11 cellular contexts compared by ENCODE assay signal in genomic region chr7:516216-516605, GRCh38. TPM values are rescaled to one million over a fixed set of nuclear protein-coding genes. Genes with fewer than 3 reads are reported as not detected.
DNase-seq lines count a peak whose midpoint lies in the region; ATAC-seq, FAIRE-seq and TF ChIP-seq lines count a peak whose summit lies in the region.
"Had no signal": no experiment of that assay in that cellular context is flagged by ENCODE, and none has a peak within 500 bp of the region (broad histone marks: within the 10 kb centered on the region; RNA-seq: fewer than 3 reads in every experiment).

No MANE protein-coding gene starts in this region.

- peaks cover 9% of the 10 kb centered on the region for H3K36me3 ChIP-seq in left ventricle myocardium inferior
- H3K36me3 ChIP-seq in duodenal mucosa (ENCODE audit: control insufficient read depth in 1 of 2, insufficient read depth in 2 of 2, low read length in 2 of 2): no peaks in the 10 kb centered on the region
- no peaks in the 10 kb centered on the region for H3K36me3 ChIP-seq in naive thymus-derived CD4-positive, alpha-beta T cell (ENCODE audit: control insufficient read depth in 2 of 3, insufficient read depth in 3 of 3, low read length in 3 of 3)
- no peaks in the 10 kb centered on the region for H3K36me3 ChIP-seq in uterus

- no peak for DNase-seq in left ventricle myocardium inferior
- no peak for DNase-seq in left cardiac atrium
- no peak for DNase-seq in naive thymus-derived CD4-positive, alpha-beta T cell
- DNase-seq in uterus: no peak
- DNase-seq in GM12891 (ENCODE audit: insufficient read length, low spot score): no peak
- DNase-seq in NCI-H748 treated with DMSO at 0.1 percent for 48 hours (lab: John Stamatoyannopoulos, UW): no peak
- DNase-seq in NCI-H128 (lab: John Stamatoyannopoulos, UW; ENCODE audit: unreplicated experiment): no peak
- DNase-seq: activated CD4-positive, alpha-beta T cell treated with anti-CD3 and anti-CD28 coated beads, Interleukin-2, amount 50 U/mL, for 1 hour; PC-3; stimulated activated CD4-positive, alpha-beta T cell treated with anti-CD3 and anti-CD28 coated beads, Interleukin-15, amount 100 ng/mL, for 24 hours had no signal

- peak in 1 of 2 donors; percentile 24 for TF ChIP-seq POLR2A in uterus (IDR thresholded peaks at IDR 0.05)
- no peak for TF ChIP-seq POLR2A in GM12891 (IDR thresholded peaks at IDR 0.05; ENCODE audit: low read depth, low read length)

- H3K4me1 ChIP-seq in left ventricle myocardium inferior (peaks cover 77% of the 10 kb centered on the region), duodenal mucosa (ENCODE audit: control insufficient read depth in 1 of 2, insufficient read depth in 2 of 2, low read length in 2 of 2) (peaks cover 30 to 39% of the 10 kb centered on the region in 2 donors), uterus (peaks cover 3 to 9% of the 10 kb centered on the region in 2 donors)
- H3K4me1 ChIP-seq in naive thymus-derived CD4-positive, alpha-beta T cell (ENCODE audit: control insufficient read depth in 2 of 2, insufficient read depth in 2 of 2, low read length in 2 of 2): peaks cover 0 to 23% of the 10 kb centered on the region in 2 donors

- no peak for ATAC-seq in left cardiac atrium
- ATAC-seq in naive thymus-derived CD4-positive, alpha-beta T cell: no peak

- no peak for TF ChIP-seq CTCF in left ventricle myocardium inferior (IDR thresholded peaks at IDR 0.05; ENCODE audit: borderline replicate concordance)
- TF ChIP-seq CTCF in uterus (IDR thresholded peaks at IDR 0.05): no peak

- CTCF ChIA-PET in naive thymus-derived CD4-positive, alpha-beta T cell (lab: Charles Lee): no interaction called here

- H3K9me3 ChIP-seq in left ventricle myocardium inferior (replicated peaks) (no peaks in the 10 kb centered on the region), duodenal mucosa (ENCODE audit: control insufficient read depth in 1 of 2, low read length in 2 of 2) (no peaks in the 10 kb centered on the region), uterus (no peaks in the 10 kb centered on the region)
- no peaks in the 10 kb centered on the region for H3K9me3 ChIP-seq in naive thymus-derived CD4-positive, alpha-beta T cell (ENCODE audit: control insufficient read depth in 2 of 3, low read length in 3 of 3)

- peak overlapping the region in 1 of 2 donors; percentile 33 for H3K9ac ChIP-seq in duodenal mucosa (ENCODE audit: low read depth in 1 of 2, low read length in 2 of 2)

- peak overlapping the region in 7 of 10 donors; percentile 13 to 54 (median 35) for H3K4me3 Mint-ChIP-seq in naive thymus-derived CD4-positive, alpha-beta T cell

- H3K27ac Mint-ChIP-seq in naive thymus-derived CD4-positive, alpha-beta T cell: no peak overlapping the region

- H3K27me3 ChIP-seq in left ventricle myocardium inferior (ENCODE audit: low read depth): peaks cover 32% of the 10 kb centered on the region
- H3K27me3 ChIP-seq in duodenal mucosa (ENCODE audit: control insufficient read depth in 1 of 2, insufficient read depth in 2 of 2, low read length in 2 of 2): peaks cover 8 to 10% of the 10 kb centered on the region in 2 donors
- peaks cover 0 to 11% of the 10 kb centered on the region in 2 donors for H3K27me3 ChIP-seq in naive thymus-derived CD4-positive, alpha-beta T cell (ENCODE audit: control insufficient read depth in 2 of 2, insufficient read depth in 2 of 2, low read length in 2 of 2)
- H3K27me3 ChIP-seq in uterus: no peaks in the 10 kb centered on the region

- H3K27ac ChIP-seq in left ventricle myocardium inferior (replicated peaks) (peak overlapping the region; percentile 90), duodenal mucosa (ENCODE audit: low read depth, low read length) (no peak overlapping the region), uterus (peak overlapping the region; percentile 80 to 82)
- no peak overlapping the region for H3K27ac ChIP-seq in naive thymus-derived CD4-positive, alpha-beta T cell (ENCODE audit: low read depth, low read length)

- intact Hi-C loops in left ventricle myocardium inferior (cut with micrococcal nuclease): no loop called here
- intact Hi-C loops in left cardiac atrium (cut with DNase I): loop anchor here (5.0 to 10.0 kb wide), 3 partner anchors 181 to 216 kb away; no protein-coding TSS in a partner anchor
- intact Hi-C loops in naive thymus-derived CD4-positive, alpha-beta T cell (cut with micrococcal nuclease): loop anchor here (5.0 to 10.0 kb wide), 3 partner anchors 86 to 184 kb away; no protein-coding TSS in a partner anchor
- intact Hi-C loops in uterus (cut with DNase I; ENCODE audit: low total_unique reads): loop anchor here (10.0 kb wide), 1 partner anchor 181 kb away; no protein-coding TSS in a partner anchor

- no peak for FAIRE-seq in GM12891 (lab: Jason Lieb, UNC)

- H3K4me3 ChIP-seq in left ventricle myocardium inferior (peak overlapping the region; percentile 93), duodenal mucosa (ENCODE audit: low read depth in 1 of 2, low read length in 2 of 2) (peak overlapping the region; percentile 43 to 44), uterus (peak overlapping the region; percentile 53 to 54)
- H3K4me3 ChIP-seq in naive thymus-derived CD4-positive, alpha-beta T cell (ENCODE audit: low read length): no peak overlapping the region

- no peaks in the 10 kb centered on the region for H3K9me3 Mint-ChIP-seq in naive thymus-derived CD4-positive, alpha-beta T cell

- no peaks in the 10 kb centered on the region for H3K36me3 Mint-ChIP-seq in naive thymus-derived CD4-positive, alpha-beta T cell

- POLR2A ChIA-PET in naive thymus-derived CD4-positive, alpha-beta T cell (lab: Charles Lee): no interaction called here

- H3K27me3 Mint-ChIP-seq in naive thymus-derived CD4-positive, alpha-beta T cell: peaks cover 22 to 34% (median 25%) of the 10 kb centered on the region in 5 donors

- peaks cover 0 to 18% (median 12%) of the 10 kb centered on the region in 7 donors for H3K4me1 Mint-ChIP-seq in naive thymus-derived CD4-positive, alpha-beta T cell

TF ChIP-seq in GM12891, 5 proteins besides CTCF, POLR2A, EP300 and RAD21:
- TF ChIP-seq SPI1 (IDR thresholded peaks at IDR 0.05; ENCODE audit: low read depth, low read length) (no peak), PAX5 (IDR thresholded peaks at IDR 0.05; ENCODE audit: insufficient read depth, low read length, severe bottlenecking) (no peak), POLR2AphosphoS5 (IDR thresholded peaks at IDR 0.05; ENCODE audit: low read depth, low read length) (no peak), TAF1 (IDR thresholded peaks at IDR 0.05; ENCODE audit: low read depth, low read length) (no peak), POU2F2 (IDR thresholded peaks at IDR 0.05; ENCODE audit: low read depth, low read length) (no peak)

RNA-seq across cellular contexts. Expression of gene PDGFA, which starts 3.4 kb away (rescaled TPM):
- total RNA-seq in left ventricle myocardium inferior: 26.0 TPM
- 10 to 100 TPM; 27.5 to 33.9 TPM for total RNA-seq in left cardiac atrium
- 1 to 10 TPM in 2 of 5 experiments, under 1 TPM in 2, not detected in 1; 0.16 to 2.6 (median 1.1) TPM for total RNA-seq in naive thymus-derived CD4-positive, alpha-beta T cell
- not detected for polyA plus RNA-seq in naive thymus-derived CD4-positive, alpha-beta T cell
- total RNA-seq in uterus: 10 to 100 TPM; 20.9 to 35.1 (median 33.6) TPM
- 2.3 TPM for polyA plus RNA-seq in GM12891 (2012; ENCODE audit: low read depth, missing spikeins)

Comparison
In these comparisons a context has a peak if more than half of its experiments do, and no peak if none do; other contexts are left out.
1. H3K27ac ChIP-seq: peak in left ventricle myocardium inferior (single experiment) and uterus (2 of 2); none in duodenal mucosa (single experiment) and naive thymus-derived CD4-positive, alpha-beta T cell (single experiment).